In genomic region chr3:74590620-74591262, GRCh38 we compare ENCODE assay signal across 30 cellular contexts. TPM values are rescaled to one million over a fixed set of nuclear protein-coding genes. Genes with fewer than 3 reads are reported as not detected.
"Had no signal": no experiment of that assay in that cellular context is flagged by ENCODE, and none has a peak within 500 bp of the region (broad histone marks: within the 10 kb centered on the region; RNA-seq: fewer than 3 reads in every experiment).

No MANE protein-coding gene starts in this region.

- H3K4me3 ChIP-seq: left ventricle myocardium inferior, lung, neural progenitor cell, psoas muscle, right atrium auricular region, right lobe of liver, smooth muscle cell, tibial nerve, uterus had no signal

- H3K27me3 ChIP-seq: neural progenitor cell, neutrophil, right atrium auricular region, right lobe of liver, tibial nerve, uterus had no signal

- H3K4me2 ChIP-seq: neural progenitor cell, smooth muscle cell had no signal

- H3K36me3 Mint-ChIP-seq: mesothelial cell of epicardium; naive B cell; natural killer cell; neural progenitor cell; stimulated activated memory B cell treated with anti-CD40 and anti-IgM and Interleukin-4, amounts not matched to agents 10 μg/mL and 1 μg/mL and 100 μg/mL, for 72 hours; type B pancreatic cell had no signal

- DNase-seq: hippocampal formation; kidney glomerular epithelial cell; left colon; left ventricle myocardium inferior; mesendoderm; naive B cell; natural killer cell; nephron progenitor cell; occipital lobe; psoas muscle; right lobe of liver; stimulated activated CD4-positive, alpha-beta T cell treated with anti-CD3 and anti-CD28 coated beads, Interleukin-1b, Interleukin-23, amount 100 ng/mL, for 48 hours; stimulated activated CD4-positive, alpha-beta T cell treated with anti-CD3 and anti-CD28 coated beads, Interleukin-2, amount 100 ng/mL, for 48 hours; stimulated activated CD4-positive, alpha-beta T cell treated with anti-CD3 and anti-CD28 coated beads, Interleukin-4, amount 100 ng/mL, for 4 hours; stimulated activated CD8-positive, alpha-beta memory T cell treated with anti-CD3 and anti-CD28 coated beads, Interleukin-4, amount 100 ng/mL, for 48 hours; stimulated activated naive CD4-positive, alpha-beta T cell treated with Interleukin-2 at 50 U/mL for 16 hours; stimulated activated naive CD8-positive, alpha-beta T cell treated with anti-CD3 and anti-CD28 coated beads, Interleukin-15, amount 100 ng/mL, for 72 hours; substantia nigra; uterus had no signal

- H3K4me1 ChIP-seq: left ventricle myocardium inferior, neural progenitor cell, parathyroid adenoma, psoas muscle, right atrium auricular region, tibial nerve, uterus had no signal

- H3K9ac ChIP-seq: neural progenitor cell, parathyroid adenoma had no signal

- H3K36me3 ChIP-seq: left ventricle myocardium inferior, neural progenitor cell, neutrophil, right atrium auricular region, right lobe of liver, tibial nerve, uterus had no signal

- ATAC-seq: left colon; natural killer cell; psoas muscle; stimulated activated memory B cell treated with anti-CD40 and anti-IgM and Interleukin-4, amounts not matched to agents 10 μg/mL and 1 μg/mL and 100 μg/mL, for 72 hours; stimulated activated naive CD8-positive, alpha-beta T cell treated with anti-CD3 and anti-CD28 coated beads, Interleukin-15, amount 100 ng/mL, for 72 hours had no signal

- H3K4me3 Mint-ChIP-seq: mesothelial cell of epicardium; naive B cell; natural killer cell; nephron progenitor cell; neural progenitor cell; stimulated activated memory B cell treated with anti-CD40 and anti-IgM and Interleukin-4, amounts not matched to agents 10 μg/mL and 1 μg/mL and 100 μg/mL, for 72 hours; stimulated activated naive CD8-positive, alpha-beta T cell treated with anti-CD3 and anti-CD28 coated beads, Interleukin-15, amount 100 ng/mL, for 72 hours; type B pancreatic cell had no signal

- H3K79me2 ChIP-seq: parathyroid adenoma had no signal

- H3K4me1 Mint-ChIP-seq: mesothelial cell of epicardium; naive B cell; natural killer cell; nephron progenitor cell; neural progenitor cell; stimulated activated memory B cell treated with anti-CD40 and anti-IgM and Interleukin-4, amounts not matched to agents 10 μg/mL and 1 μg/mL and 100 μg/mL, for 72 hours; stimulated activated naive CD8-positive, alpha-beta T cell treated with anti-CD3 and anti-CD28 coated beads, Interleukin-15, amount 100 ng/mL, for 72 hours had no signal

- H2AFZ ChIP-seq: neural progenitor cell, parathyroid adenoma had no signal

- H3K27ac ChIP-seq: left ventricle myocardium inferior, neural progenitor cell, neutrophil, parathyroid adenoma, psoas muscle, right atrium auricular region, right lobe of liver, tibial nerve, uterus had no signal

- H3K9me3 Mint-ChIP-seq: mesothelial cell of epicardium, nephron progenitor cell, neural progenitor cell, type B pancreatic cell had no signal

- H3K27me3 Mint-ChIP-seq: naive B cell; stimulated activated memory B cell treated with anti-CD40 and anti-IgM and Interleukin-4, amounts not matched to agents 10 μg/mL and 1 μg/mL and 100 μg/mL, for 72 hours; stimulated activated naive CD8-positive, alpha-beta T cell treated with anti-CD3 and anti-CD28 coated beads, Interleukin-15, amount 100 ng/mL, for 72 hours; type B pancreatic cell had no signal

- H3K9me3 ChIP-seq: neutrophil, psoas muscle, right atrium auricular region, tibial nerve, uterus had no signal

- H3K27ac Mint-ChIP-seq: mesothelial cell of epicardium; natural killer cell; nephron progenitor cell; neural progenitor cell; stimulated activated memory B cell treated with anti-CD40 and anti-IgM and Interleukin-4, amounts not matched to agents 10 μg/mL and 1 μg/mL and 100 μg/mL, for 72 hours; type B pancreatic cell had no signal

RNA-seq across cellular contexts. Expression of gene CNTN3, which starts 23.7 kb away (rescaled TPM):
- total RNA-seq: mononuclear cell, natural killer cell, smooth muscle cell had no signal
